In the genomic region with DNA sequence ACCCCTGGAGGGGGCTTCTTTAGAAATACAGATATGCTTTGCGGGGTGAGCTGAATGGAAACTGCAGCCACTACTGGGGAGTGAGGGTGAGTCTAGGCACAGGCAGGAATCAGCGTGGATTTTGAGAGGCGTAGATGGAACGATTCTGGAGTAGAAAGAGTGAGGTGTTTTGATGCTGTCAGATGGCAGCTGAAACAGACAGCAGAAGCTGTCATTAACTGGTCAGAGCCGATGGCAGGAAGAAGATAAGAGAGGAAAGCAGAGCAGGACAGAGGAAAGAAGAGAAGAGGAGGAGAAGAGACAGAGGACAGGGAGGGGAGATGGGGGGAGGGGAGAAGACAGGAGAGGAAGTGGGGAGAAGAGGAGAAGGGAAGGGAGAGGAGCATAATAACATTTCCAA, we compare ENCODE assay signal across 1 cellular context.
TF ChIP-seq lines count a peak whose summit lies in the region.

No MANE protein-coding gene starts in this region.

TF ChIP-seq in SK-N-SH treated with all-trans-retinoic acid at 6 μM for 48 hours, 23 proteins besides CTCF, POLR2A, EP300 and RAD21 (continued from another document):
- TF ChIP-seq ARNTL (CRISPR knock-in tag; IDR thresholded peaks at IDR 0.05; ENCODE audit: borderline replicate concordance, low read depth) (no peak), ISL1 (CRISPR knock-in tag; IDR thresholded peaks at IDR 0.05) (no peak), ZFP3 (CRISPR knock-in tag; IDR thresholded peaks at IDR 0.05) (no peak), RARB (CRISPR knock-in tag; IDR thresholded peaks at IDR 0.05) (no peak), CSDC2 (CRISPR knock-in tag; IDR thresholded peaks at IDR 0.05) (no peak), ZNF70 (CRISPR knock-in tag; IDR thresholded peaks at IDR 0.05) (no peak), BACH2 (CRISPR knock-in tag; IDR thresholded peaks at IDR 0.05; ENCODE audit: borderline replicate concordance) (no peak)
- TF ChIP-seq, protein P1, sequence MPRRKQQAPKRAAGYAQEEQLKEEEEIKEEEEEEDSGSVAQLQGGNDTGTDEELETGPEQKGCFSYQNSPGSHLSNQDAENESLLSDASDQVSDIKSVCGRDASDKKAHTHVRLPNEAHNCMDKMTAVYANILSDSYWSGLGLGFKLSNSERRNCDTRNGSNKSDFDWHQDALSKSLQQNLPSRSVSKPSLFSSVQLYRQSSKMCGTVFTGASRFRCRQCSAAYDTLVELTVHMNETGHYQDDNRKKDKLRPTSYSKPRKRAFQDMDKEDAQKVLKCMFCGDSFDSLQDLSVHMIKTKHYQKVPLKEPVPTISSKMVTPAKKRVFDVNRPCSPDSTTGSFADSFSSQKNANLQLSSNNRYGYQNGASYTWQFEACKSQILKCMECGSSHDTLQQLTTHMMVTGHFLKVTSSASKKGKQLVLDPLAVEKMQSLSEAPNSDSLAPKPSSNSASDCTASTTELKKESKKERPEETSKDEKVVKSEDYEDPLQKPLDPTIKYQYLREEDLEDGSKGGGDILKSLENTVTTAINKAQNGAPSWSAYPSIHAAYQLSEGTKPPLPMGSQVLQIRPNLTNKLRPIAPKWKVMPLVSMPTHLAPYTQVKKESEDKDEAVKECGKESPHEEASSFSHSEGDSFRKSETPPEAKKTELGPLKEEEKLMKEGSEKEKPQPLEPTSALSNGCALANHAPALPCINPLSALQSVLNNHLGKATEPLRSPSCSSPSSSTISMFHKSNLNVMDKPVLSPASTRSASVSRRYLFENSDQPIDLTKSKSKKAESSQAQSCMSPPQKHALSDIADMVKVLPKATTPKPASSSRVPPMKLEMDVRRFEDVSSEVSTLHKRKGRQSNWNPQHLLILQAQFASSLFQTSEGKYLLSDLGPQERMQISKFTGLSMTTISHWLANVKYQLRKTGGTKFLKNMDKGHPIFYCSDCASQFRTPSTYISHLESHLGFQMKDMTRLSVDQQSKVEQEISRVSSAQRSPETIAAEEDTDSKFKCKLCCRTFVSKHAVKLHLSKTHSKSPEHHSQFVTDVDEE (CRISPR knock-in tag; IDR thresholded peaks at IDR 0.05), result no peak
- TF ChIP-seq, protein P2, sequence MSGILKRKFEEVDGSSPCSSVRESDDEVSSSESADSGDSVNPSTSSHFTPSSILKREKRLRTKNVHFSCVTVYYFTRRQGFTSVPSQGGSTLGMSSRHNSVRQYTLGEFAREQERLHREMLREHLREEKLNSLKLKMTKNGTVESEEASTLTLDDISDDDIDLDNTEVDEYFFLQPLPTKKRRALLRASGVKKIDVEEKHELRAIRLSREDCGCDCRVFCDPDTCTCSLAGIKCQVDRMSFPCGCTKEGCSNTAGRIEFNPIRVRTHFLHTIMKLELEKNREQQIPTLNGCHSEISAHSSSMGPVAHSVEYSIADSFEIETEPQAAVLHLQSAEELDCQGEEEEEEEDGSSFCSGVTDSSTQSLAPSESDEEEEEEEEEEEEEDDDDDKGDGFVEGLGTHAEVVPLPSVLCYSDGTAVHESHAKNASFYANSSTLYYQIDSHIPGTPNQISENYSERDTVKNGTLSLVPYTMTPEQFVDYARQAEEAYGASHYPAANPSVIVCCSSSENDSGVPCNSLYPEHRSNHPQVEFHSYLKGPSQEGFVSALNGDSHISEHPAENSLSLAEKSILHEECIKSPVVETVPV (CRISPR knock-in tag; IDR thresholded peaks at IDR 0.05), result no peak
